1 cellular context compared by ENCODE assay signal in the genomic region with DNA sequence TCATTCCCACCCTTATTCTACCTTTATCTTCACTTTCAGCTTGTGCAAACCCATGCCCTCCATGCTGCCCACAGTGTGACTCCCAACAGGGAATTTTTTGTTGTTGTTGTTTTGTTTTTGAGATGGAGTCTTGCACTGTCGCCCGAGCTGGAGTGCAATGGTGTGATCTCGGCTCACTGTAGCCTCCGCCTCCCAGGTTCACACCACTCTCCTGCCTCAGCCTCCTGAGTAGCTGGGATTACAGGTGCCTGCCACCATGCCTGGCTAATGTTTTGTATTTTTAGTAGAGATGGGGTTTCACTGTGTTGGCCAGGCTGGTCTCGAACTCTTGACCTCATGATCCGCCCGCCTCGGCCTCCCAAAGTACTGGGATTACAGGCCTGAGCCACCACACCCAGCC. TPM values are rescaled to one million over a fixed set of nuclear protein-coding genes. Genes with fewer than 3 reads are reported as not detected.
"Had no signal": no experiment of that assay in that cellular context is flagged by ENCODE, and none has a peak within 500 bp of the region (broad histone marks: within the 10 kb centered on the region; RNA-seq: fewer than 3 reads in every experiment).

No MANE protein-coding gene starts in this region.

RNA-seq across cellular contexts. Expression of a gene that starts 13.9 kb away (rescaled TPM):
- total RNA-seq: ureter had no signal
